9 cellular contexts compared by ENCODE assay signal in genomic region chr18:75638223-75638596, GRCh38.
DNase-seq lines count a peak whose midpoint lies in the region; ATAC-seq and TF ChIP-seq lines count a peak whose summit lies in the region.
"Had no signal": no experiment of that assay in that cellular context is flagged by ENCODE, and none has a peak within 500 bp of the region (broad histone marks: within the 10 kb centered on the region; RNA-seq: fewer than 3 reads in every experiment).

No MANE protein-coding gene starts in this region.

- no peaks in the 10 kb centered on the region for H3K36me3 ChIP-seq in MG63
- no peaks in the 10 kb centered on the region for H3K36me3 ChIP-seq in esophagus muscularis mucosa
- no peaks in the 10 kb centered on the region for H3K36me3 ChIP-seq in transverse colon

- H3K4me3 ChIP-seq in MG63 (no peak overlapping the region), esophagus muscularis mucosa (peak overlapping the region; percentile 35 to 52 (median 40)), transverse colon (peak overlapping the region in 2 of 4 donors; percentile 12 to 18)

- TF ChIP-seq CTCF in esophagus muscularis mucosa (IDR thresholded peaks at IDR 0.05) (peak in 1 of 3 experiments; percentile 31), transverse colon (IDR thresholded peaks at IDR 0.05) (peak in 1 of 5 experiments; percentile 4)

- no peaks in the 10 kb centered on the region for H3K27me3 ChIP-seq in MG63
- H3K27me3 ChIP-seq in esophagus muscularis mucosa: no peaks in the 10 kb centered on the region
- no peaks in the 10 kb centered on the region for H3K27me3 ChIP-seq in transverse colon

- TF ChIP-seq POLR2A in esophagus muscularis mucosa (IDR thresholded peaks at IDR 0.05; ENCODE audit: low read depth) (no peak), transverse colon (IDR thresholded peaks at IDR 0.05) (no peak)

- in situ Hi-C loops in transverse colon (cut with MboI; ENCODE audit: low pct_ligation_motif_present in 1 of 4, low pct_unique_long_range_greater_than_20kb in 1 of 4, low sequenced_read_pairs in 3 of 4): loop anchor here in 1 of 4 donors (25.0 kb wide), 1 partner anchor 99 kb away; no protein-coding TSS in a partner anchor

- intact Hi-C loops in esophagus muscularis mucosa (cut with DNase I) (no loop called here), transverse colon (cut with DNase I; ENCODE audit: low total_unique reads) (no loop called here), left colon (cut with DNase I, micrococcal nuclease) (no loop called here)

- ATAC-seq in left colon (no peak), GM21786 (IDR thresholded peaks at IDR 0.05; ENCODE audit: unreplicated experiment) (no peak)

- TF ChIP-seq EP300 in esophagus muscularis mucosa (IDR thresholded peaks at IDR 0.05) (no peak), transverse colon (IDR thresholded peaks at IDR 0.05; ENCODE audit: low read depth) (no peak)

- H3K27ac ChIP-seq in esophagus muscularis mucosa (replicated peaks in 1 of 4) (peak overlapping the region; percentile 57 to 71 (median 63)), transverse colon (peak overlapping the region; percentile 42 to 79 (median 68))

- no peaks in the 10 kb centered on the region for H3K9me3 ChIP-seq in MG63
- H3K9me3 ChIP-seq in esophagus muscularis mucosa: no peaks in the 10 kb centered on the region
- H3K9me3 ChIP-seq in transverse colon: no peaks in the 10 kb centered on the region

- WGBS in esophagus muscularis mucosa: 24% methylated on average over 9 of the region's 9 CpGs
- 32 to 35% methylated on average over 5 to 9 of the region's 9 CpGs for WGBS in transverse colon (ENCODE audit: low coverage in 1 of 2), 2 donors

- DNase-seq in MG63: peak; percentile 33
- DNase-seq in esophagus muscularis mucosa (ENCODE audit: extremely low spot score): peak; percentile 90
- DNase-seq in midbrain (lab: John Stamatoyannopoulos, UW): peak; percentile 19
- no peak for DNase-seq in transverse colon
- DNase-seq in stimulated activated CD4-positive, alpha-beta T cell treated with anti-CD3 and anti-CD28 coated beads, Interleukin-4, amount 100 ng/mL, for 24 hours: no peak
- DNase-seq in left colon: no peak
- DNase-seq: amniotic stem cell, NCI-H1092 had no signal

- H3K4me1 ChIP-seq in esophagus muscularis mucosa (peaks cover 19 to 24% (median 22%) of the 10 kb centered on the region in 4 donors), transverse colon (peaks cover 0 to 12% (median 3%) of the 10 kb centered on the region in 4 donors)

Comparison
In these comparisons a context has a peak if more than half of its experiments do, and no peak if none do; other contexts are left out.
1. DNase-seq: peak in MG63 (single experiment), esophagus muscularis mucosa (single experiment) and midbrain (single experiment); none in transverse colon (single experiment), stimulated activated CD4-positive, alpha-beta T cell treated with anti-CD3 and anti-CD28 coated beads, Interleukin-4, amount 100 ng/mL, for 24 hours (single experiment) and left colon (0 of 2).